In genomic region chr20:36237477-36237876, GRCh38 we compare ENCODE assay signal across 9 cellular contexts. TPM values are rescaled to one million over a fixed set of nuclear protein-coding genes. Genes with fewer than 3 reads are reported as not detected.
A peak's percentile ranks its signal among the peaks of the same experiment; 100 is the strongest.
DNase-seq lines count a peak whose midpoint lies in the region; ATAC-seq and TF ChIP-seq lines count a peak whose summit lies in the region.
"Had no signal": no experiment of that assay in that cellular context is flagged by ENCODE, and none has a peak within 500 bp of the region (broad histone marks: within the 10 kb centered on the region; RNA-seq: fewer than 3 reads in every experiment).

No MANE protein-coding gene starts in this region.

- H3K9me3 Mint-ChIP-seq in H9, result no peaks in the 10 kb centered on the region

- H3K56ac ChIP-seq in H9 (ENCODE audit: insufficient read length, low read depth, low read length), result no peak overlapping the region

- H3K4me1 ChIP-seq in H9 (ENCODE audit: insufficient read depth, low read length) (peaks cover 4% of the 10 kb centered on the region; the same call in 1 of the 2 replicates), fibroblast of lung (ENCODE audit: control insufficient read depth, extremely low read depth, insufficient read depth, low read length) (peaks cover 4% of the 10 kb centered on the region), gastrocnemius medialis (peaks cover 17 to 22% of the 10 kb centered on the region in 2 donors)

- intact Hi-C loops in gastrocnemius medialis (cut with DNase I; ENCODE audit: low total_unique reads), result no loop called here

- H3K23ac ChIP-seq in H9 (ENCODE audit: insufficient read length, low read depth, low read length), result no peak overlapping the region

- no peak overlapping the region for H2AFZ ChIP-seq in H9 (ENCODE audit: low read length)
- no peak overlapping the region for H2AFZ ChIP-seq in SU-DHL-6 (ENCODE audit: low read depth, low read length, severe bottlenecking)
- H2AFZ ChIP-seq in fibroblast of lung (ENCODE audit: low read length), result no peak overlapping the region

- H3T11ph ChIP-seq in H9 (ENCODE audit: low read length), result no peak overlapping the region

- H3K4me3 Mint-ChIP-seq in H9, result peak overlapping the region; percentile 90 to 95

- TF ChIP-seq CTCF in H9 (conservative IDR thresholded peaks at IDR 0.05) (no peak), SU-DHL-6 (IDR thresholded peaks at IDR 0.05; ENCODE audit: insufficient read depth, low read length, poor library complexity, severe bottlenecking) (no peak), fibroblast of lung (conservative IDR thresholded peaks at IDR 0.05 in 1 of 2, IDR thresholded peaks at IDR 0.05 in 1 of 2; ENCODE audit: low read depth in 1 of 2, low read length in 2 of 2) (no peak), gastrocnemius medialis (IDR thresholded peaks at IDR 0.05 in 4 of 5, conservative IDR thresholded peaks at IDR 0.05 in 1 of 5) (no peak)

- H2AK5ac ChIP-seq in H9 (ENCODE audit: insufficient read length, low read length), result no peak overlapping the region

- H3K18ac ChIP-seq in H9 (ENCODE audit: insufficient read length, low read depth, low read length), result no peak overlapping the region

- H3K27ac ChIP-seq in H9 (ENCODE audit: insufficient read length, low read depth, low read length) (no peak overlapping the region), SU-DHL-6 (ENCODE audit: low read depth, low read length) (no peak overlapping the region), fibroblast of lung (ENCODE audit: insufficient read depth, low read length) (no peak overlapping the region), gastrocnemius medialis (peak overlapping the region in 3 of 4 donors; percentile 75 to 87 (median 82))

- no peaks in the 10 kb centered on the region for H4K20me1 ChIP-seq in H9 (ENCODE audit: control insufficient read depth, insufficient read depth, insufficient read length)
- H4K20me1 ChIP-seq in SU-DHL-6 (ENCODE audit: low read depth, low read length), result no peaks in the 10 kb centered on the region; the same call in 1 of the 2 replicates
- no peaks in the 10 kb centered on the region for H4K20me1 ChIP-seq in fibroblast of lung (ENCODE audit: control insufficient read depth, extremely low read depth, insufficient read depth, low read length)

- H4K91ac ChIP-seq in H9 (ENCODE audit: insufficient read length, low read depth, low read length), result no peak overlapping the region

- H3K23me2 ChIP-seq in H9 (ENCODE audit: insufficient read length, low read depth, low read length, poor library complexity, severe bottlenecking), result peaks cover 8% of the 10 kb centered on the region

- no peak for DNase-seq in H9
- DNase-seq in fibroblast of lung (ENCODE audit: low read depth in 2 of 2), result peak in 1 of 2 donors; percentile 4
- DNase-seq in gastrocnemius medialis, result no peak
- DNase-seq: effector CD8-positive, alpha-beta T cell had no signal

- H3K27me3 ChIP-seq in H9 (ENCODE audit: insufficient read depth, low read length), result no peaks in the 10 kb centered on the region
- no peaks in the 10 kb centered on the region for H3K27me3 ChIP-seq in SU-DHL-6 (ENCODE audit: low read length)
- no peaks in the 10 kb centered on the region for H3K27me3 ChIP-seq in fibroblast of lung (ENCODE audit: control insufficient read depth, insufficient read depth, low read length)
- H3K27me3 ChIP-seq in gastrocnemius medialis, result no peaks in the 10 kb centered on the region

- H3K4me2 ChIP-seq in H9 (ENCODE audit: insufficient read depth, insufficient read length, low read length) (peak overlapping the region; percentile 90), SU-DHL-6 (ENCODE audit: low read depth, low read length, poor library complexity, severe bottlenecking) (peak overlapping the region; percentile 96), fibroblast of lung (ENCODE audit: extremely low read depth, insufficient read depth, low read length) (peak overlapping the region; percentile 95)

- H3K9ac ChIP-seq in H9 (ENCODE audit: extremely low read depth, insufficient read length, low read length) (no peak overlapping the region), SU-DHL-6 (ENCODE audit: low read length) (peak overlapping the region; percentile 83), fibroblast of lung (ENCODE audit: insufficient read depth, low read length) (no peak overlapping the region)

- H3K79me1 ChIP-seq in H9 (ENCODE audit: insufficient read depth, low read depth, low read length, poor library complexity, severe bottlenecking), result peaks cover 7% of the 10 kb centered on the region

- H3K9me3 ChIP-seq in H9 (ENCODE audit: control insufficient read depth, low read depth, low read length), result no peaks in the 10 kb centered on the region
- H3K9me3 ChIP-seq in SU-DHL-6 (ENCODE audit: insufficient read depth, low read length), result no peaks in the 10 kb centered on the region
- H3K9me3 ChIP-seq in fibroblast of lung (ENCODE audit: control insufficient read depth, insufficient read depth, low read depth, low read length), result no peaks in the 10 kb centered on the region
- no peaks in the 10 kb centered on the region for H3K9me3 ChIP-seq in gastrocnemius medialis

- H3K79me2 ChIP-seq in H9 (ENCODE audit: insufficient read depth, low read length) (peaks cover 6% of the 10 kb centered on the region; the same call in 1 of the 2 replicates), SU-DHL-6 (ENCODE audit: insufficient read depth, low read length) (peaks cover 40% of the 10 kb centered on the region), fibroblast of lung (ENCODE audit: control insufficient read depth, insufficient read depth, low read length) (peaks cover 43% of the 10 kb centered on the region)

- no peak overlapping the region for H3K4ac ChIP-seq in H9 (ENCODE audit: low read depth, low read length)

- TF ChIP-seq POLR2A in gastrocnemius medialis (IDR thresholded peaks at IDR 0.05), result no peak

- no peaks in the 10 kb centered on the region for H3F3A ChIP-seq in SU-DHL-6 (ENCODE audit: insufficient read depth)

- H2BK5ac ChIP-seq in H9 (ENCODE audit: insufficient read length, low read length), result no peak overlapping the region

- H4K5ac ChIP-seq in H9 (ENCODE audit: insufficient read length, low read depth, low read length), result no peak overlapping the region

- peaks cover 7% of the 10 kb centered on the region for H3K27me3 Mint-ChIP-seq in H9 (ENCODE audit: low read depth)

- peaks cover 13 to 15% of the 10 kb centered on the region in 2 experiments for H3K4me1 Mint-ChIP-seq in H9

- no peak overlapping the region for H3K14ac ChIP-seq in H9 (ENCODE audit: insufficient read depth, low read length)

- H2BK20ac ChIP-seq in H9 (ENCODE audit: low read depth, low read length, poor library complexity, severe bottlenecking), result no peak overlapping the region

- H3K36me3 Mint-ChIP-seq in H9 (ENCODE audit: insufficient read depth in 1 of 3, low read depth in 3 of 3), result peaks cover 9 to 30% (median 20%) of the 10 kb centered on the region in 3 experiments; a peak in 5 of 7 replicates

- H3K36me3 ChIP-seq in SU-DHL-6 (ENCODE audit: low read length) (no peaks in the 10 kb centered on the region; the same call in 1 of the 2 replicates), fibroblast of lung (ENCODE audit: control insufficient read depth, insufficient read depth, low read length) (peaks cover 6% of the 10 kb centered on the region), gastrocnemius medialis (peaks cover 0 to 21% of the 10 kb centered on the region in 2 donors)

- no peak overlapping the region for H2BK15ac ChIP-seq in H9 (ENCODE audit: low read depth, low read length)

- ATAC-seq in gastrocnemius medialis (no peak), HG03280 (IDR thresholded peaks at IDR 0.05; ENCODE audit: unreplicated experiment) (no peak), HG03439 (IDR thresholded peaks at IDR 0.05; ENCODE audit: unreplicated experiment) (no peak), GM18873 (IDR thresholded peaks at IDR 0.05; ENCODE audit: low FRiP score, unreplicated experiment) (no peak), GM19395 (IDR thresholded peaks at IDR 0.05; ENCODE audit: unreplicated experiment) (no peak)

- no peak overlapping the region for H4K8ac ChIP-seq in H9 (replicated peaks; ENCODE audit: insufficient read length, low read depth, low read length)

- no peak overlapping the region for H2BK120ac ChIP-seq in H9 (ENCODE audit: low read depth, low read length, poor library complexity, severe bottlenecking)

- no peaks in the 10 kb centered on the region for H3K9me2 ChIP-seq in SU-DHL-6 (replicated peaks; ENCODE audit: insufficient read depth, low read length)

- H3K4me3 ChIP-seq in SU-DHL-6 (ENCODE audit: insufficient read depth, low read length, poor library complexity, severe bottlenecking), result peak overlapping the region; percentile 78
- peak overlapping the region; percentile 78 to 99 (median 92) for H3K4me3 ChIP-seq in fibroblast of lung (replicated peaks in 1 of 4; ENCODE audit: control extremely low read depth in 1 of 4, insufficient read depth in 1 of 4, low read depth in 3 of 4, low read length in 4 of 4)
- peak overlapping the region; percentile 73 to 90 (median 79) for H3K4me3 ChIP-seq in gastrocnemius medialis

- WGBS in H9 (ENCODE audit: extremely low coverage, insufficient read length, low lambda C conversion rate), result no CpG with 5 or more reads among the region's 5 CpGs

- in situ Hi-C loops in gastrocnemius medialis (cut with MboI; ENCODE audit: low sequenced_read_pairs in 4 of 4), result no loop called here

- no peak overlapping the region for H2BK12ac ChIP-seq in H9 (ENCODE audit: insufficient read length, low read depth, low read length)

- H3K27ac Mint-ChIP-seq in H9, result no peak overlapping the region; a peak in 1 of 7 replicates

RNA-seq across cellular contexts. Expression of gene AAR2, which starts 1.2 kb away (rescaled TPM):
- total RNA-seq in H9 (2021), result 36.9 and 37.8 TPM in 2 replicates
- 21.8 and 24.6 TPM in 2 replicates for total RNA-seq in fibroblast of lung
- 24.3 and 25.3 TPM in 2 replicates for polyA plus RNA-seq in fibroblast of lung
- 23.3 and 24.1 TPM in 2 replicates for polyA plus RNA-seq in fibroblast of lung (2012)
- 55.4 and 72.6 TPM in 2 replicates for polyA minus RNA-seq in fibroblast of lung (ENCODE audit: low replicate concordance)
- total RNA-seq in gastrocnemius medialis, result 10 to 100 TPM; 18.7 to 24.4 (median 21.2) TPM

Comparison
In these comparisons a context has a peak if more than half of its experiments do, and no peak if none do; other contexts are left out.
1. H3K27ac ChIP-seq: peak in gastrocnemius medialis (3 of 4); none in H9 (single experiment), SU-DHL-6 (single experiment) and fibroblast of lung (single experiment).
2. Peak in every context shown above with its lines, with median percentiles within 50 percentile points of each other: H3K4me2 ChIP-seq and H3K4me3 ChIP-seq.